In genomic region chr15:94041731-94042130, GRCh38 we compare ENCODE assay signal across 22 cellular contexts.
"Had no signal": no experiment of that assay in that cellular context is flagged by ENCODE, and none has a peak within 500 bp of the region (broad histone marks: within the 10 kb centered on the region; RNA-seq: fewer than 3 reads in every experiment).

No MANE protein-coding gene starts in this region.

- H3K4me3 ChIP-seq: dorsolateral prefrontal cortex, gastrocnemius medialis, lung, prostate gland, right atrium auricular region, testis, tibial artery, upper lobe of left lung had no signal

- H3K4me1 ChIP-seq: gastrocnemius medialis, prostate gland, right atrium auricular region, testis, tibial artery, upper lobe of left lung had no signal

- ATAC-seq: gastrocnemius medialis; left lobe of liver; naive thymus-derived CD8-positive, alpha-beta T cell; sciatic nerve; stimulated activated effector memory CD8-positive, alpha-beta T cell treated with anti-CD3 and anti-CD28 coated beads, Interleukin-12 subunit alpha, Interleukin-12 subunit beta, amount 100 ng/mL, for 72 hours; stimulated activated naive CD8-positive, alpha-beta T cell treated with anti-CD3 and anti-CD28 coated beads, Interleukin-15, Interleukin-2, amounts not matched to agents 100 U/mL and 50 U/mL, for 24 hours had no signal

- H3K27me3 ChIP-seq: gastrocnemius medialis, right atrium auricular region, testis, tibial artery, upper lobe of left lung had no signal

- DNase-seq: dorsolateral prefrontal cortex; effector CD4-positive, alpha-beta T cell; foreskin fibroblast; gastrocnemius medialis; head of caudate nucleus; kidney; naive thymus-derived CD8-positive, alpha-beta T cell; nephron progenitor cell; nucleus accumbens; stimulated activated CD4-positive, alpha-beta T cell treated with anti-CD3 and anti-CD28 coated beads, Interleukin-2, amount 100 ng/mL, for 24 hours; stimulated activated CD4-positive, alpha-beta T cell treated with anti-CD3 and anti-CD28 coated beads, Interleukin-4, amount 100 ng/mL, for 24 hours; stimulated activated naive CD8-positive, alpha-beta T cell treated with anti-CD3 and anti-CD28 coated beads, Interleukin-15, Interleukin-2, amounts not matched to agents 100 U/mL and 50 U/mL, for 24 hours; substantia nigra; testis; tibial artery; upper lobe of left lung had no signal

- H3K36me3 ChIP-seq: gastrocnemius medialis, prostate gland, right atrium auricular region, tibial artery, upper lobe of left lung had no signal

- H3K9me3 ChIP-seq: gastrocnemius medialis, prostate gland, right atrium auricular region, testis, tibial artery, upper lobe of left lung had no signal

- H3K27ac ChIP-seq: dorsolateral prefrontal cortex, gastrocnemius medialis, prostate gland, right atrium auricular region, testis, tibial artery, upper lobe of left lung had no signal
